In genomic region chr17:49315974-49316570, GRCh38 we compare ENCODE assay signal across 9 cellular contexts. TPM values are rescaled to one million over a fixed set of nuclear protein-coding genes. Genes with fewer than 3 reads are reported as not detected.
A peak's percentile ranks its signal among the peaks of the same experiment; 100 is the strongest.
DNase-seq lines count a peak whose midpoint lies in the region; ATAC-seq and TF ChIP-seq lines count a peak whose summit lies in the region.
"Had no signal": no experiment of that assay in that cellular context is flagged by ENCODE, and none has a peak within 500 bp of the region (broad histone marks: within the 10 kb centered on the region; RNA-seq: fewer than 3 reads in every experiment).

No MANE protein-coding gene starts in this region.

- H3K4me3 Mint-ChIP-seq in CD4-positive, alpha-beta T cell = no peak overlapping the region
- H3K4me3 Mint-ChIP-seq in activated naive CD8-positive, alpha-beta T cell treated with anti-CD3 and anti-CD28 coated beads, Interleukin-2, amount 50 U/mL, for 24 hours = no peak overlapping the region
- H3K4me3 Mint-ChIP-seq: H9 had no signal

- H3K27me3 Mint-ChIP-seq in CD4-positive, alpha-beta T cell = no peaks in the 10 kb centered on the region
- no peaks in the 10 kb centered on the region for H3K27me3 Mint-ChIP-seq in activated naive CD8-positive, alpha-beta T cell treated with anti-CD3 and anti-CD28 coated beads, Interleukin-2, amount 50 U/mL, for 24 hours

- no peaks in the 10 kb centered on the region for H3K9me3 Mint-ChIP-seq in CD4-positive, alpha-beta T cell
- H3K9me3 Mint-ChIP-seq in activated naive CD8-positive, alpha-beta T cell treated with anti-CD3 and anti-CD28 coated beads, Interleukin-2, amount 50 U/mL, for 24 hours = no peaks in the 10 kb centered on the region
- H3K9me3 Mint-ChIP-seq: H9 had no signal

- H3K27ac ChIP-seq in CD4-positive, alpha-beta T cell (ENCODE audit: low read depth, low read length) = no peak overlapping the region
- peak overlapping the region in 1 of 2 donors; percentile 84 for H3K27ac ChIP-seq in left lung

- no peak for DNase-seq in CD4-positive, alpha-beta T cell
- DNase-seq in HT1080 (ENCODE audit: low read depth) = peak; percentile 17
- no peak for DNase-seq in activated naive CD8-positive, alpha-beta T cell treated with anti-CD3 and anti-CD28 coated beads, Interleukin-2, amount 50 U/mL, for 24 hours
- peak; percentile 32 for DNase-seq in myocyte (ENCODE audit: low read depth)
- no peak for DNase-seq in effector CD8-positive, alpha-beta T cell (lab: John Stamatoyannopoulos, UW)
- DNase-seq in activated gamma-delta T cell (lab: John Stamatoyannopoulos, UW) = no peak
- no peak for DNase-seq in left lung

- H3K36me3 Mint-ChIP-seq in CD4-positive, alpha-beta T cell (ENCODE audit: low read depth) = peaks cover 26% of the 10 kb centered on the region
- H3K36me3 Mint-ChIP-seq in activated naive CD8-positive, alpha-beta T cell treated with anti-CD3 and anti-CD28 coated beads, Interleukin-2, amount 50 U/mL, for 24 hours (ENCODE audit: low read depth) = peaks cover 2% of the 10 kb centered on the region

- H3K27ac Mint-ChIP-seq in CD4-positive, alpha-beta T cell = peak overlapping the region; percentile 40
- peak overlapping the region; percentile 38 for H3K27ac Mint-ChIP-seq in activated naive CD8-positive, alpha-beta T cell treated with anti-CD3 and anti-CD28 coated beads, Interleukin-2, amount 50 U/mL, for 24 hours

- no peak for ATAC-seq in CD4-positive, alpha-beta T cell (ENCODE audit: poor library complexity)
- ATAC-seq in activated naive CD8-positive, alpha-beta T cell treated with anti-CD3 and anti-CD28 coated beads, Interleukin-2, amount 50 U/mL, for 24 hours = peak; percentile 13
- no peak for ATAC-seq in GM21528 (IDR thresholded peaks at IDR 0.05; ENCODE audit: low FRiP score, unreplicated experiment)
- ATAC-seq in left lung = no peak

- CTCF ChIA-PET in CD4-positive, alpha-beta T cell (lab: Charles Lee) = interaction anchor here (0.9 to 4.1 kb wide), 15 partner anchors 13 to 136 kb away, joined by 3 to 49 read pairs (median 5); partner anchors contain the start of gene PHB1

- no peak for TF ChIP-seq CTCF in CD4-positive, alpha-beta T cell (IDR thresholded peaks at IDR 0.05)
- no peak for TF ChIP-seq CTCF in left lung (IDR thresholded peaks at IDR 0.05)

- no peaks in the 10 kb centered on the region for H3K27me3 ChIP-seq in CD4-positive, alpha-beta T cell (ENCODE audit: control insufficient read depth, insufficient read depth, low read length)
- H3K27me3 ChIP-seq in left lung = no peaks in the 10 kb centered on the region

- POLR2A ChIA-PET in CD4-positive, alpha-beta T cell (lab: Charles Lee) = interaction anchor here (1.0 to 5.3 kb wide), 3 partner anchors 44 to 53 kb away, joined by 3 to 39 read pairs (median 6); partner anchors contain the start of gene ZNF652

- H3K9me3 ChIP-seq in CD4-positive, alpha-beta T cell (ENCODE audit: control insufficient read depth, low read length) = no peaks in the 10 kb centered on the region
- no peaks in the 10 kb centered on the region for H3K9me3 ChIP-seq in left lung

- peaks cover 2 to 38% of the 10 kb centered on the region in 2 donors for H3K4me1 ChIP-seq in left lung

- peaks cover 0 to 21% of the 10 kb centered on the region in 2 donors for H3K36me3 ChIP-seq in left lung

- H3K4me3 ChIP-seq in left lung = no peak overlapping the region

- H3K4me1 Mint-ChIP-seq in CD4-positive, alpha-beta T cell (ENCODE audit: low read depth) = peaks cover 30% of the 10 kb centered on the region
- peaks cover 30% of the 10 kb centered on the region for H3K4me1 Mint-ChIP-seq in activated naive CD8-positive, alpha-beta T cell treated with anti-CD3 and anti-CD28 coated beads, Interleukin-2, amount 50 U/mL, for 24 hours

- intact Hi-C loops in CD4-positive, alpha-beta T cell (cut with DNase I, micrococcal nuclease) = loop anchor here (1.0 to 10.0 kb wide), 4 partner anchors 45 to 239 kb away; no protein-coding TSS in a partner anchor
- intact Hi-C loops in left lung (cut with DNase I) = loop anchor here (2.0 to 10.0 kb wide), 2 partner anchors 69 to 83 kb away; no protein-coding TSS in a partner anchor

RNA-seq across cellular contexts. Expression of gene ZNF652, which starts 46.0 kb away (rescaled TPM):
- total RNA-seq in CD4-positive, alpha-beta T cell = 10 to 100 TPM; 33.7 to 34.9 TPM
- 6.8 and 7.6 TPM in 2 replicates for total RNA-seq in HT1080 (2014; rRNA removed; shearing (Covaris generic))
- 3.1 and 4.9 TPM in 2 replicates for polyA plus RNA-seq in HT1080 (2015; cell fraction: cytosol; rRNA removed)
- polyA plus RNA-seq in HT1080 (2015; cell fraction: nucleus; rRNA removed) = 8.6 and 8.8 TPM in 2 replicates
- total RNA-seq in myocyte (24.6 and 26.5 TPM in 2 replicates), left lung (10 to 100 TPM; 42.6 to 46.8 TPM)
- 8.3 TPM for polyA plus RNA-seq in myocyte (2012)

Comparison
In these comparisons a context has a peak if more than half of its experiments do, and no peak if none do; other contexts are left out.
1. DNase-seq: peak in HT1080 (single experiment) and myocyte (single experiment); none in CD4-positive, alpha-beta T cell (0 of 10), activated naive CD8-positive, alpha-beta T cell treated with anti-CD3 and anti-CD28 coated beads, Interleukin-2, amount 50 U/mL, for 24 hours (single experiment), effector CD8-positive, alpha-beta T cell (single experiment), activated gamma-delta T cell (single experiment) and left lung (0 of 2).